14 cellular contexts compared by ENCODE assay signal in the genomic region with DNA sequence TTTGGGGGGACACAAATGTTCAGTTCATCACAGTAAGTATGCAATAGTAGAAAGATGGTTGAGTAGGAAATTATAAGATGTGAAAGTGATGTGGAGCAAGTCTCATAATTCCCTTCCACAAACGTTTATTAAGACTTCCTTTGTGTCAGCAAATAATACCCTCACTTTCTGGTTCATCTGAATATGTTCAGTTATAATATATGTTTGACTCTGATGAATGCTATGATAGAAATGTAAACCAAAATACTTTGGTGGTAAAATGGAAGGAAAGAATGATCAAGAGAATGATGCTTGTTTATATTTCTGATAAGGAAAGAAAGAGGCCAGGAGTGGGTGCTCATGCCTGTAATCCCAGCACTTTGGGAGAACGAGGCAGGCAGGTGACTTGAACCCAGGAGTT.
A peak's percentile ranks its signal among the peaks of the same experiment; 100 is the strongest.
DNase-seq lines count a peak whose midpoint lies in the region; TF ChIP-seq lines count a peak whose summit lies in the region.
"Had no signal": no experiment of that assay in that cellular context is flagged by ENCODE, and none has a peak within 500 bp of the region (broad histone marks: within the 10 kb centered on the region; RNA-seq: fewer than 3 reads in every experiment).

No MANE protein-coding gene starts in this region.

- BruUV-seq in Caco-2 (replicated peaks; lab: Mats Ljungman, UMichigan) = no TSS peak

- POLR2A ChIA-PET in Caco-2 (lab: Charles Lee) = no interaction called here

- CTCF ChIA-PET in Caco-2 (lab: Charles Lee) = no interaction called here

- H3K4me1 Mint-ChIP-seq in Caco-2 (ENCODE audit: low read depth, unreplicated experiment) = no peaks in the 10 kb centered on the region
- H3K4me1 Mint-ChIP-seq: B cell had no signal

- no peak overlapping the region for H3K4me3 Mint-ChIP-seq in Caco-2 (ENCODE audit: unreplicated experiment)
- H3K4me3 Mint-ChIP-seq: B cell; CD4-positive, alpha-beta T cell; H9 had no signal

- H3K27me3 ChIP-seq in Caco-2 (replicated peaks; ENCODE audit: control insufficient read depth, insufficient read depth, low read length) = no peaks in the 10 kb centered on the region

- H3K36me3 ChIP-seq in Caco-2 (ENCODE audit: control insufficient read depth, insufficient read depth, low read length) = no peaks in the 10 kb centered on the region

- intact Hi-C loops in Caco-2 (cut with micrococcal nuclease; ENCODE audit: unreplicated experiment) = no loop called here

- H3K4me3 ChIP-seq in fibroblast of villous mesenchyme (ENCODE audit: low read depth, low read length) (no peak overlapping the region), Caco-2 (ENCODE audit: low read depth, low read length) (no peak overlapping the region)

- no peak for TF ChIP-seq CTCF in fibroblast of villous mesenchyme (IDR thresholded peaks at IDR 0.05; ENCODE audit: insufficient read depth, low read depth, low read length)
- no peak for TF ChIP-seq CTCF in Caco-2 (IDR thresholded peaks at IDR 0.05; ENCODE audit: insufficient read depth in 1 of 2, low read depth in 1 of 2, low read length in 1 of 2, severe bottlenecking in 1 of 2, unreplicated experiment in 1 of 2)

- DNase-seq in NCI-H226 (peak; percentile 11), astrocyte of the hippocampus (ENCODE audit: low read depth, low spot score) (peak; percentile 20), fibroblast of villous mesenchyme (ENCODE audit: low read depth) (peak; percentile 21), NCI-H2171 treated with DMSO at 0.1 percent for 48 hours (lab: John Stamatoyannopoulos, UW) (no peak), Caco-2 (no peak), putamen (ENCODE audit: low spot score) (no peak), DMS53 treated with DMSO at 0.1 percent for 48 hours (lab: John Stamatoyannopoulos, UW; ENCODE audit: unreplicated experiment) (no peak)
- DNase-seq: C1 segment of cervical spinal cord; CD4-positive, alpha-beta T cell; DMS79 treated with DMSO at 0.1 percent for 48 hours; GDM1; GOT3; H9 had no signal

- no peaks in the 10 kb centered on the region for H3K4me1 ChIP-seq in Caco-2

- H3K36me3 Mint-ChIP-seq in Caco-2 (ENCODE audit: insufficient read depth, unreplicated experiment) = no peaks in the 10 kb centered on the region

- H3K27ac Mint-ChIP-seq in Caco-2 (ENCODE audit: unreplicated experiment) = no peak overlapping the region
- H3K27ac Mint-ChIP-seq: B cell; CD4-positive, alpha-beta T cell had no signal

- H3K27me3 Mint-ChIP-seq in Caco-2 (ENCODE audit: insufficient read depth, unreplicated experiment) = no peaks in the 10 kb centered on the region
- H3K27me3 Mint-ChIP-seq: B cell; CD4-positive, alpha-beta T cell had no signal

- H3K9me3 ChIP-seq in Caco-2 = no peaks in the 10 kb centered on the region

- no peaks in the 10 kb centered on the region for H3K9me3 Mint-ChIP-seq in Caco-2 (ENCODE audit: unreplicated experiment)
- H3K9me3 Mint-ChIP-seq: CD4-positive, alpha-beta T cell; H9 had no signal

Comparison
In these comparisons a context has a peak if more than half of its experiments do, and no peak if none do; other contexts are left out.
1. DNase-seq: peak in NCI-H226 (single experiment), astrocyte of the hippocampus (single experiment) and fibroblast of villous mesenchyme (single experiment); none in NCI-H2171 treated with DMSO at 0.1 percent for 48 hours (single experiment), Caco-2 (0 of 2), putamen (single experiment) and DMS53 treated with DMSO at 0.1 percent for 48 hours (single experiment).